Comparison of ENCODE assay signal across 1 cellular context in the genomic region with DNA sequence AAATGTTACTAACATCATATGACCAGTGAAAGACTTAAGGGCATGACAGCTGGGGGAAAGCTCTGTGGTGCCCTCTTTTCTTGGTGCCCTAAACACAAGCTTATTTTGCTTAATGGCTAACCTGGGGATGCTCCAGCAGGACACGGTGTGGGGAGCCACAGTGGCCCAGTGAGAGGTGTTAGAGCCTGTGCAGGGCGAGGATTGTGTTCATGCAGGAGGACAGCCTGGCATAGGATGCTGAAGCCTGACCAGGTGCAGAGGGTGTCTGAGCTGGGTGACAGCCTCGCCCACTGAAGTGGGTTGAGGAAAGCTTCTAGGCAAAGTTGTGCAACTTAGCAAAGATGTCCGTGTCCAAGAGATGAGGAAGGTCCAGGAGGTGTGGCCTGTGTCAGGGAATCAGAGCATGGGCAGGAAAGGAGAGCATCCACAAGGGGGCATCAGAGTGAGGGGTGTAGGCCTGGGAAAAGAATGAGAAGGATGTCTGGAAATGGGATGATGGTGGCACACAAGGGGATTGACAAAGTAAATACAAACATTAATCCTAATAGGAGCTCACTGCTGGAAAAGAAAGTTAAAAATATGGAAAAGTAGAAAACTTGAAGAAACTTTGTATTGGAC.
TF ChIP-seq lines count a peak whose summit lies in the region.

No MANE protein-coding gene starts in this region.

TF ChIP-seq in GM23338, 12 proteins besides CTCF, POLR2A, EP300 and RAD21 (continued from another document):
- TF ChIP-seq, protein P1, sequence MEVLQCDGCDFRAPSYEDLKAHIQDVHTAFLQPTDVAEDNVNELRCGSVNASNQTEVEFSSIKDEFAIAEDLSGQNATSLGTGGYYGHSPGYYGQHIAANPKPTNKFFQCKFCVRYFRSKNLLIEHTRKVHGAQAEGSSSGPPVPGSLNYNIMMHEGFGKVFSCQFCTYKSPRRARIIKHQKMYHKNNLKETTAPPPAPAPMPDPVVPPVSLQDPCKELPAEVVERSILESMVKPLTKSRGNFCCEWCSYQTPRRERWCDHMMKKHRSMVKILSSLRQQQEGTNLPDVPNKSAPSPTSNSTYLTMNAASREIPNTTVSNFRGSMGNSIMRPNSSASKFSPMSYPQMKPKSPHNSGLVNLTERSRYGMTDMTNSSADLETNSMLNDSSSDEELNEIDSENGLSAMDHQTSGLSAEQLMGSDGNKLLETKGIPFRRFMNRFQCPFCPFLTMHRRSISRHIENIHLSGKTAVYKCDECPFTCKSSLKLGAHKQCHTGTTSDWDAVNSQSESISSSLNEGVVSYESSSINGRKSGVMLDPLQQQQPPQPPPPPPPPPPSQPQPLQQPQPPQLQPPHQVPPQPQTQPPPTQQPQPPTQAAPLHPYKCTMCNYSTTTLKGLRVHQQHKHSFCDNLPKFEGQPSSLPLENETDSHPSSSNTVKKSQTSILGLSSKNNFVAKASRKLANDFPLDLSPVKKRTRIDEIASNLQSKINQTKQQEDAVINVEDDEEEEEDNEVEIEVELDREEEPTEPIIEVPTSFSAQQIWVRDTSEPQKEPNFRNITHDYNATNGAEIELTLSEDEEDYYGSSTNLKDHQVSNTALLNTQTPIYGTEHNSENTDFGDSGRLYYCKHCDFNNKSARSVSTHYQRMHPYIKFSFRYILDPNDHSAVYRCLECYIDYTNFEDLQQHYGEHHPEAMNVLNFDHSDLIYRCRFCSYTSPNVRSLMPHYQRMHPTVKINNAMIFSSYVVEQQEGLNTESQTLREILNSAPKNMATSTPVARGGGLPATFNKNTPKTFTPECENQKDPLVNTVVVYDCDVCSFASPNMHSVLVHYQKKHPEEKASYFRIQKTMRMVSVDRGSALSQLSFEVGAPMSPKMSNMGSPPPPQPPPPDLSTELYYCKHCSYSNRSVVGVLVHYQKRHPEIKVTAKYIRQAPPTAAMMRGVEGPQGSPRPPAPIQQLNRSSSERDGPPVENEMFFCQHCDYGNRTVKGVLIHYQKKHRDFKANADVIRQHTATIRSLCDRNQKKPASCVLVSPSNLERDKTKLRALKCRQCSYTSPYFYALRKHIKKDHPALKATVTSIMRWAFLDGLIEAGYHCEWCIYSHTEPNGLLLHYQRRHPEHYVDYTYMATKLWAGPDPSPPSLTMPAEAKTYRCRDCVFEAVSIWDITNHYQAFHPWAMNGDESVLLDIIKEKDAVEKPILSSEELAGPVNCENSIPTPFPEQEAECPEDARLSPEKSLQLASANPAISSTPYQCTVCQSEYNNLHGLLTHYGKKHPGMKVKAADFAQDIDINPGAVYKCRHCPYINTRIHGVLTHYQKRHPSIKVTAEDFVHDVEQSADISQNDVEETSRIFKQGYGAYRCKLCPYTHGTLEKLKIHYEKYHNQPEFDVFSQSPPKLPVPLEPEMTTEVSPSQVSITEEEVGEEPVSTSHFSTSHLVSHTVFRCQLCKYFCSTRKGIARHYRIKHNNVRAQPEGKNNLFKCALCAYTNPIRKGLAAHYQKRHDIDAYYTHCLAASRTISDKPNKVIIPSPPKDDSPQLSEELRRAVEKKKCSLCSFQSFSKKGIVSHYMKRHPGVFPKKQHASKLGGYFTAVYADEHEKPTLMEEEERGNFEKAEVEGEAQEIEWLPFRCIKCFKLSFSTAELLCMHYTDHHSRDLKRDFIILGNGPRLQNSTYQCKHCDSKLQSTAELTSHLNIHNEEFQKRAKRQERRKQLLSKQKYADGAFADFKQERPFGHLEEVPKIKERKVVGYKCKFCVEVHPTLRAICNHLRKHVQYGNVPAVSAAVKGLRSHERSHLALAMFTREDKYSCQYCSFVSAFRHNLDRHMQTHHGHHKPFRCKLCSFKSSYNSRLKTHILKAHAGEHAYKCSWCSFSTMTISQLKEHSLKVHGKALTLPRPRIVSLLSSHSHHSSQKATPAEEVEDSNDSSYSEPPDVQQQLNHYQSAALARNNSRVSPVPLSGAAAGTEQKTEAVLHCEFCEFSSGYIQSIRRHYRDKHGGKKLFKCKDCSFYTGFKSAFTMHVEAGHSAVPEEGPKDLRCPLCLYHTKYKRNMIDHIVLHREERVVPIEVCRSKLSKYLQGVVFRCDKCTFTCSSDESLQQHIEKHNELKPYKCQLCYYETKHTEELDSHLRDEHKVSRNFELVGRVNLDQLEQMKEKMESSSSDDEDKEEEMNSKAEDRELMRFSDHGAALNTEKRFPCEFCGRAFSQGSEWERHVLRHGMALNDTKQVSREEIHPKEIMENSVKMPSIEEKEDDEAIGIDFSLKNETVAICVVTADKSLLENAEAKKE (CRISPR knock-in tag; IDR thresholded peaks at IDR 0.05) = no peak
- no peak for TF ChIP-seq ZNF114 (CRISPR knock-in tag; IDR thresholded peaks at IDR 0.05)
- no peak for TF ChIP-seq EZH2 (IDR thresholded peaks at IDR 0.05; ENCODE audit: low read depth, unreplicated experiment)
- no peak for TF ChIP-seq EZH2phosphoT487 (IDR thresholded peaks at IDR 0.05; ENCODE audit: unreplicated experiment)
